ENCODE assay signal across 18 cellular contexts in genomic region chr10:14047431-14047830, GRCh38.
DNase-seq lines count a peak whose midpoint lies in the region; ATAC-seq, FAIRE-seq and TF ChIP-seq lines count a peak whose summit lies in the region.
"Had no signal": no experiment of that assay in that cellular context is flagged by ENCODE, and none has a peak within 500 bp of the region (broad histone marks: within the 10 kb centered on the region; RNA-seq: fewer than 3 reads in every experiment).

No MANE protein-coding gene starts in this region.

- 100% methylated on average over 2 of the region's 2 CpGs for WGBS in mesenchymal stem cell

- intact Hi-C loops in ascending aorta (cut with DNase I): no loop called here

- H2BK5ac ChIP-seq in mesenchymal stem cell (ENCODE audit: low read depth, low read length, poor library complexity, severe bottlenecking): no peak overlapping the region

- no peak for FAIRE-seq in astrocyte (lab: Jason Lieb, UNC)
- FAIRE-seq: GM12892, GM19239, H54 had no signal

- no peak overlapping the region for H2AK5ac ChIP-seq in mesenchymal stem cell (ENCODE audit: low read length, severe bottlenecking)

- H3K36me3 ChIP-seq in astrocyte (ENCODE audit: insufficient read depth, low read length) (no peaks in the 10 kb centered on the region), mesenchymal stem cell (ENCODE audit: control insufficient read depth in 1 of 2, insufficient read depth in 2 of 2, low read depth in 1 of 2, low read length in 2 of 2) (no peaks in the 10 kb centered on the region), ascending aorta (no peaks in the 10 kb centered on the region)
- H3K36me3 ChIP-seq: BLaER1 treated with 17β-estradiol and CSF1 and Interleukin-3, amounts not matched to agents 10 nM and 100 nM had no signal

- no peak overlapping the region for H3K4ac ChIP-seq in mesenchymal stem cell (ENCODE audit: low read depth in 1 of 2, low read length in 2 of 2)

- no peak overlapping the region for H4K8ac ChIP-seq in mesenchymal stem cell (ENCODE audit: low read length)

- H2BK120ac ChIP-seq in mesenchymal stem cell (ENCODE audit: low read depth, low read length): no peak overlapping the region

- H3K79me2 ChIP-seq in astrocyte (ENCODE audit: insufficient read depth, low read length): no peaks in the 10 kb centered on the region

- H3K4me2 ChIP-seq in astrocyte (ENCODE audit: low read length): peak overlapping the region; percentile 4
- no peak overlapping the region for H3K4me2 ChIP-seq in mesenchymal stem cell (ENCODE audit: low read length, poor library complexity, severe bottlenecking)
- H3K4me2 ChIP-seq: BLaER1 treated with 17β-estradiol and CSF1 and Interleukin-3, amounts not matched to agents 10 nM and 100 nM had no signal

- H3K4me1 ChIP-seq in astrocyte (ENCODE audit: insufficient read depth, low read length) (no peaks in the 10 kb centered on the region), mesenchymal stem cell (ENCODE audit: control insufficient read depth, insufficient read depth, low read depth, low read length) (no peaks in the 10 kb centered on the region), ascending aorta (no peaks in the 10 kb centered on the region)

- H4K91ac ChIP-seq in mesenchymal stem cell (ENCODE audit: low read length): no peak overlapping the region

- H3K4me1 Mint-ChIP-seq in HFFc6 (ENCODE audit: low read depth): peaks cover 15% of the 10 kb centered on the region
- H3K4me1 Mint-ChIP-seq in astrocyte (ENCODE audit: low read depth, unreplicated experiment): peaks cover 6% of the 10 kb centered on the region
- H3K4me1 Mint-ChIP-seq: CD4-positive, CD25-positive, alpha-beta regulatory T cell had no signal

- no peak overlapping the region for H3K14ac ChIP-seq in mesenchymal stem cell (ENCODE audit: low read length in 2 of 2)

- H3K9me3 Mint-ChIP-seq in HFFc6 (peaks cover 8% of the 10 kb centered on the region; the same call in 1 of the 2 replicates), astrocyte (ENCODE audit: unreplicated experiment) (peaks cover 4% of the 10 kb centered on the region)

- H3K4me3 ChIP-seq in astrocyte (ENCODE audit: insufficient read depth, low read depth, low read length): no peak overlapping the region
- H3K4me3 ChIP-seq in mesenchymal stem cell (ENCODE audit: insufficient read depth in 1 of 2, low read depth in 1 of 2, low read length in 2 of 2): no peak overlapping the region
- H3K4me3 ChIP-seq in ascending aorta: no peak overlapping the region
- H3K4me3 ChIP-seq: BLaER1 treated with 17β-estradiol and CSF1 and Interleukin-3, amounts not matched to agents 10 nM and 100 nM had no signal

- TF ChIP-seq CTCF in HFFc6 (IDR thresholded peaks at IDR 0.05): no peak
- no peak for TF ChIP-seq CTCF in astrocyte (IDR thresholded peaks at IDR 0.05; ENCODE audit: insufficient read depth, low read depth, low read length)
- no peak for TF ChIP-seq CTCF in ascending aorta (IDR thresholded peaks at IDR 0.05)

- no peaks in the 10 kb centered on the region for H3K79me1 ChIP-seq in mesenchymal stem cell (replicated peaks; ENCODE audit: low read length, poor library complexity, severe bottlenecking)

- peak overlapping the region; percentile 33; the same call in 1 of the 2 replicates for H3K27ac Mint-ChIP-seq in HFFc6
- H3K27ac Mint-ChIP-seq in astrocyte (ENCODE audit: unreplicated experiment): no peak overlapping the region
- H3K27ac Mint-ChIP-seq: CD4-positive, CD25-positive, alpha-beta regulatory T cell had no signal

- DNase-seq in COLO829 (ENCODE audit: low spot score) (peak; percentile 33), HFFc6 (no peak), astrocyte (ENCODE audit: low read depth) (no peak), mesenchymal stem cell (no peak), iPS-NIHi11 (ENCODE audit: low spot score) (no peak), NAMALWA (ENCODE audit: low spot score) (no peak), ascending aorta (ENCODE audit: low spot score in 2 of 2) (no peak)
- DNase-seq: 8988T; ACHN; CD4-positive, CD25-positive, alpha-beta regulatory T cell; DMS79; GDM1 had no signal

- H3K9me3 ChIP-seq in astrocyte (ENCODE audit: insufficient read depth, low read depth, low read length) (no peaks in the 10 kb centered on the region), mesenchymal stem cell (ENCODE audit: control insufficient read depth, low read length) (no peaks in the 10 kb centered on the region), ascending aorta (no peaks in the 10 kb centered on the region)

- H3K27ac ChIP-seq in astrocyte (ENCODE audit: low read depth, low read length) (no peak overlapping the region), mesenchymal stem cell (ENCODE audit: low read length, poor library complexity, severe bottlenecking) (no peak overlapping the region), ascending aorta (no peak overlapping the region)
- H3K27ac ChIP-seq: BLaER1 treated with 17β-estradiol and CSF1 and Interleukin-3, amounts not matched to agents 10 nM and 100 nM had no signal

- no peak overlapping the region for H3K23ac ChIP-seq in mesenchymal stem cell (ENCODE audit: low read length in 2 of 2)

- H3K36me3 Mint-ChIP-seq in HFFc6 (ENCODE audit: low read depth) (peaks cover 7% of the 10 kb centered on the region; the same call in 1 of the 2 replicates), astrocyte (ENCODE audit: low read depth, unreplicated experiment) (peaks cover 2% of the 10 kb centered on the region)
- H3K36me3 Mint-ChIP-seq: CD4-positive, CD25-positive, alpha-beta regulatory T cell had no signal

- H3K18ac ChIP-seq in mesenchymal stem cell (ENCODE audit: low read depth in 1 of 2, low read length in 2 of 2): no peak overlapping the region

- no peak for ATAC-seq in GM19023 (IDR thresholded peaks at IDR 0.05; ENCODE audit: unreplicated experiment)
- ATAC-seq: HCT116 had no signal

- no peak overlapping the region for H3K9ac ChIP-seq in astrocyte (ENCODE audit: low read length)
- peak overlapping the region; percentile 26 for H3K9ac ChIP-seq in mesenchymal stem cell (ENCODE audit: low read length)
- H3K9ac ChIP-seq: BLaER1 treated with 17β-estradiol and CSF1 and Interleukin-3, amounts not matched to agents 10 nM and 100 nM had no signal

- no peak overlapping the region for H2BK15ac ChIP-seq in mesenchymal stem cell (ENCODE audit: low read depth, poor library complexity, severe bottlenecking)

- no peak overlapping the region for H2BK12ac ChIP-seq in mesenchymal stem cell (ENCODE audit: low read length in 2 of 2)

- peaks cover 3% of the 10 kb centered on the region; the same call in 1 of the 2 replicates for H3K27me3 Mint-ChIP-seq in HFFc6 (ENCODE audit: insufficient read depth)
- peaks cover 8% of the 10 kb centered on the region for H3K27me3 Mint-ChIP-seq in astrocyte (ENCODE audit: low read depth, unreplicated experiment)

- H2AFZ ChIP-seq in astrocyte (ENCODE audit: low read depth, low read length) (peak overlapping the region; percentile 28), mesenchymal stem cell (ENCODE audit: low read depth, low read length) (no peak overlapping the region)

- H3K4me3 Mint-ChIP-seq in HFFc6 (no peak overlapping the region), astrocyte (ENCODE audit: unreplicated experiment) (no peak overlapping the region)
- H3K4me3 Mint-ChIP-seq: CD4-positive, CD25-positive, alpha-beta regulatory T cell had no signal

- H4K20me1 ChIP-seq in astrocyte (ENCODE audit: insufficient read depth, low read length): no peaks in the 10 kb centered on the region
- H4K20me1 ChIP-seq: BLaER1 treated with 17β-estradiol and CSF1 and Interleukin-3, amounts not matched to agents 10 nM and 100 nM had no signal

- H3K27me3 ChIP-seq in astrocyte (ENCODE audit: insufficient read depth, low read length) (no peaks in the 10 kb centered on the region), mesenchymal stem cell (ENCODE audit: control insufficient read depth in 1 of 2, insufficient read depth in 1 of 2, low read length in 2 of 2) (no peaks in the 10 kb centered on the region), ascending aorta (no peaks in the 10 kb centered on the region)
- H3K27me3 ChIP-seq: BLaER1 treated with 17β-estradiol and CSF1 and Interleukin-3, amounts not matched to agents 10 nM and 100 nM had no signal
